Comparison of ENCODE assay signal across 35 cellular contexts in genomic region chr16:19139436-19140091, GRCh38. TPM values are rescaled to one million over a fixed set of nuclear protein-coding genes. Genes with fewer than 3 reads are reported as not detected.
DNase-seq lines count a peak whose midpoint lies in the region; ATAC-seq, FAIRE-seq and TF ChIP-seq lines count a peak whose summit lies in the region.
"Had no signal": no experiment of that assay in that cellular context is flagged by ENCODE, and none has a peak within 500 bp of the region (broad histone marks: within the 10 kb centered on the region; RNA-seq: fewer than 3 reads in every experiment).

No MANE protein-coding gene starts in this region.

- H4K20me1 ChIP-seq in K562 (replicated peaks; ENCODE audit: control insufficient read depth, insufficient read depth, low read length) (no peaks in the 10 kb centered on the region), smooth muscle cell (ENCODE audit: low read depth) (no peaks in the 10 kb centered on the region)

- H3K9me3 ChIP-seq in A549 = no peaks in the 10 kb centered on the region
- no peaks in the 10 kb centered on the region for H3K9me3 ChIP-seq in K562 (replicated peaks; ENCODE audit: control insufficient read depth, insufficient read depth, low read depth, low read length)
- no peaks in the 10 kb centered on the region for H3K9me3 ChIP-seq in esophagus (ENCODE audit: control insufficient read depth in 2 of 2, insufficient read depth in 1 of 2, low read depth in 1 of 2, low read length in 1 of 2)
- no peaks in the 10 kb centered on the region for H3K9me3 ChIP-seq in smooth muscle cell (replicated peaks; ENCODE audit: low read depth)
- H3K9me3 ChIP-seq: colonic mucosa, esophagus muscularis mucosa, heart left ventricle, lower lobe of right lung, tibial artery had no signal

- H3K27me3 Mint-ChIP-seq in activated CD8-positive, alpha-beta T cell treated with anti-CD3 and anti-CD28 coated beads for 36 hours = peaks cover 16% of the 10 kb centered on the region

- no peak overlapping the region for H3K27ac Mint-ChIP-seq in activated CD8-positive, alpha-beta T cell treated with anti-CD3 and anti-CD28 coated beads for 36 hours
- H3K27ac Mint-ChIP-seq: activated naive CD8-positive, alpha-beta T cell treated with anti-CD3 and anti-CD28 coated beads for 36 hours; activated T-cell treated with anti-CD3 and anti-CD28 coated beads, Interleukin-2, amount 50 U/mL, for 24 hours; CD4-positive, alpha-beta T cell; neural progenitor cell; stimulated activated naive CD8-positive, alpha-beta T cell treated with anti-CD3 and anti-CD28 coated beads, Interleukin-15, amount 100 ng/mL, for 72 hours; T-cell; WTC11 had no signal

- H3K9me1 ChIP-seq in K562 (ENCODE audit: control insufficient read depth, insufficient read depth, low read length) = no peaks in the 10 kb centered on the region

- no peaks in the 10 kb centered on the region for H3K36me3 Mint-ChIP-seq in activated CD8-positive, alpha-beta T cell treated with anti-CD3 and anti-CD28 coated beads for 36 hours (ENCODE audit: low read depth)
- H3K36me3 Mint-ChIP-seq: activated naive CD8-positive, alpha-beta T cell treated with anti-CD3 and anti-CD28 coated beads for 36 hours; neural progenitor cell; T-cell; WTC11 had no signal

- POLR2A ChIA-PET in A549 (lab: Yijun Ruan, JAX) (no interaction called here), K562 (lab: Yijun Ruan, JAX) (interaction anchor here (1.3 to 1.5 kb wide), 2 partner anchors 10 to 22 kb away, joined by 3 to 6 read pairs; no protein-coding TSS in a partner anchor)
- POLR2A ChIA-PET in activated CD8-positive, alpha-beta T cell treated with anti-CD3 and anti-CD28 coated beads for 36 hours (lab: Charles Lee) = no interaction called here

- peak overlapping the region; percentile 45 to 76 for H3K27ac ChIP-seq in A549
- no peak overlapping the region for H3K27ac ChIP-seq in K562 (ENCODE audit: extremely low read depth, low read depth, low read length)
- peak overlapping the region; percentile 34 to 56 for H3K27ac ChIP-seq in esophagus (ENCODE audit: low read depth in 2 of 2, low read length in 1 of 2)
- H3K27ac ChIP-seq in smooth muscle cell (ENCODE audit: low read depth) = no peak overlapping the region
- H3K27ac ChIP-seq: colonic mucosa, esophagus muscularis mucosa, GM23248, neural progenitor cell, parathyroid adenoma had no signal

- H3K27me3 ChIP-seq in K562 (ENCODE audit: control insufficient read depth in 2 of 2, insufficient read depth in 2 of 2, low read length in 2 of 2) (peaks cover 13 to 20% of the 10 kb centered on the region in 2 experiments), esophagus (ENCODE audit: control insufficient read depth in 1 of 2, insufficient read depth in 2 of 2, low read length in 2 of 2) (no peaks in the 10 kb centered on the region), smooth muscle cell (ENCODE audit: low read depth) (no peaks in the 10 kb centered on the region)
- H3K27me3 ChIP-seq: colonic mucosa, esophagus muscularis mucosa, heart left ventricle, neural progenitor cell, tibial artery had no signal

- FAIRE-seq in A549 (lab: Jason Lieb, UNC) = no peak
- no peak for FAIRE-seq in K562 (lab: Jason Lieb, UNC)
- FAIRE-seq: small intestine had no signal

- no peaks in the 10 kb centered on the region for H3K9me3 Mint-ChIP-seq in activated CD8-positive, alpha-beta T cell treated with anti-CD3 and anti-CD28 coated beads for 36 hours
- H3K9me3 Mint-ChIP-seq: activated naive CD8-positive, alpha-beta T cell treated with anti-CD3 and anti-CD28 coated beads for 36 hours; activated T-cell treated with anti-CD3 and anti-CD28 coated beads, Interleukin-2, amount 50 U/mL, for 24 hours; CD4-positive, alpha-beta T cell; neural progenitor cell; stimulated activated naive CD8-positive, alpha-beta T cell treated with anti-CD3 and anti-CD28 coated beads, Interleukin-15, amount 100 ng/mL, for 72 hours; T-cell; WTC11 had no signal

- BruUV-seq in K562 (replicated peaks; lab: Mats Ljungman, UMichigan) = no TSS peak

- H3F3A ChIP-seq in smooth muscle cell (ENCODE audit: low read depth) = peaks cover 11% of the 10 kb centered on the region

- no peaks in the 10 kb centered on the region for H3K4me1 Mint-ChIP-seq in activated CD8-positive, alpha-beta T cell treated with anti-CD3 and anti-CD28 coated beads for 36 hours (ENCODE audit: low read depth)
- H3K4me1 Mint-ChIP-seq: activated naive CD8-positive, alpha-beta T cell treated with anti-CD3 and anti-CD28 coated beads for 36 hours; stimulated activated naive CD8-positive, alpha-beta T cell treated with anti-CD3 and anti-CD28 coated beads, Interleukin-15, amount 100 ng/mL, for 72 hours; T-cell had no signal

- TF ChIP-seq POLR2A in A549 (IDR thresholded peaks at IDR 0.05; ENCODE audit: low read length) = no peak
- TF ChIP-seq POLR2A in K562 (conservative IDR thresholded peaks at IDR 0.05) = no peak

- ATAC-seq in A549 (no peak), K562 (no peak), GM18502 (IDR thresholded peaks at IDR 0.05; ENCODE audit: poor library complexity, unreplicated experiment) (no peak)
- ATAC-seq in activated CD8-positive, alpha-beta T cell treated with anti-CD3 and anti-CD28 coated beads for 36 hours = no peak
- ATAC-seq: foreskin keratinocyte; heart left ventricle; lower lobe of right lung; stimulated activated naive CD8-positive, alpha-beta T cell treated with anti-CD3 and anti-CD28 coated beads, Interleukin-15, amount 100 ng/mL, for 72 hours; T-cell; WTC11 had no signal

- 71% methylated on average over 5 of the region's 5 CpGs for WGBS in A549 (ENCODE audit: missing lambda C conversion rate)
- WGBS in K562 (ENCODE audit: insufficient coverage, low coverage, missing lambda C conversion rate) = 23% methylated on average over 5 of the region's 5 CpGs
- WGBS in esophagus, 2 donors = 47 to 58% methylated on average over 5 of the region's 5 CpGs
- WGBS in smooth muscle cell (ENCODE audit: low lambda C conversion rate) = 87% methylated on average over 5 of the region's 5 CpGs

- in situ Hi-C loops in K562 (cut with MboI) = no loop called here

- no peaks in the 10 kb centered on the region for H3K79me2 ChIP-seq in K562 (ENCODE audit: control insufficient read depth, insufficient read depth, low read length)
- no peaks in the 10 kb centered on the region for H3K79me2 ChIP-seq in smooth muscle cell (ENCODE audit: low read depth)
- H3K79me2 ChIP-seq: parathyroid adenoma had no signal

- TF ChIP-seq RAD21 in A549 (conservative IDR thresholded peaks at IDR 0.05 in 1 of 2, IDR thresholded peaks at IDR 0.05 in 1 of 2) = no peak
- no peak for TF ChIP-seq RAD21 in K562 (CRISPR knock-in tag; conservative IDR thresholded peaks at IDR 0.05 in 1 of 2, IDR thresholded peaks at IDR 0.05 in 1 of 2)

- no peak overlapping the region for H3K4me3 ChIP-seq in A549
- H3K4me3 ChIP-seq in K562 = no peak overlapping the region
- H3K4me3 ChIP-seq in esophagus (ENCODE audit: low read depth in 1 of 2, low read length in 2 of 2) = no peak overlapping the region
- H3K4me3 ChIP-seq in smooth muscle cell = no peak overlapping the region
- H3K4me3 ChIP-seq: colonic mucosa, esophagus muscularis mucosa, GM23248, heart left ventricle, lower lobe of right lung, neural progenitor cell, tibial artery had no signal

- no peaks in the 10 kb centered on the region for H3K36me3 ChIP-seq in K562 (ENCODE audit: control insufficient read depth, insufficient read depth, low read length)
- H3K36me3 ChIP-seq in esophagus (ENCODE audit: control insufficient read depth in 2 of 2, insufficient read depth in 2 of 2, low read length in 1 of 2) = no peaks in the 10 kb centered on the region
- H3K36me3 ChIP-seq in smooth muscle cell (ENCODE audit: low read depth) = no peaks in the 10 kb centered on the region
- H3K36me3 ChIP-seq: colonic mucosa, esophagus muscularis mucosa, heart left ventricle, lower lobe of right lung, neural progenitor cell, tibial artery had no signal

- intact Hi-C loops in K562 (cut with micrococcal nuclease) = no loop called here
- intact Hi-C loops in activated CD8-positive, alpha-beta T cell treated with anti-CD3 and anti-CD28 coated beads for 36 hours (cut with micrococcal nuclease) = no loop called here

- DNase-seq in A549 (ENCODE audit: low read depth in 1 of 2, low spot score in 1 of 2) = no peak
- DNase-seq in K562 (ENCODE audit: extremely low read depth in 1 of 4, low spot score in 3 of 4) = no peak
- DNase-seq in smooth muscle cell (lab: John Stamatoyannopoulos, UW; ENCODE audit: unreplicated experiment) = no peak
- no peak for DNase-seq in midbrain (lab: John Stamatoyannopoulos, UW)
- no peak for DNase-seq in activated CD8-positive, alpha-beta T cell treated with anti-CD3 and anti-CD28 coated beads for 36 hours
- no peak for DNase-seq in DMS53 (lab: John Stamatoyannopoulos, UW)
- DNase-seq: activated CD4-positive, alpha-beta T cell treated with anti-CD3 and anti-CD28 coated beads, Interleukin-2, amount 50 U/mL, for 1 hour; activated effector memory CD4-positive, alpha-beta T cell treated with anti-CD3 and anti-CD28 coated beads, Interleukin-2, amount 50 U/mL, for 16 hours; activated naive CD8-positive, alpha-beta T cell treated with anti-CD3 and anti-CD28 coated beads for 36 hours; activated T-cell treated with anti-CD3 and anti-CD28 coated beads, Interleukin-2, amount 50 U/mL, for 24 hours; AML-193; anterior cingulate cortex; CD4-positive, alpha-beta T cell; colonic mucosa; DND-41; foreskin keratinocyte; GF-D8; GM23248; heart left ventricle; kidney glomerular epithelial cell; lower lobe of right lung; MV-4-11; NCI-H1436 treated with DMSO at 0.1 percent for 48 hours; RPMI8226; small intestine; stimulated activated naive CD8-positive, alpha-beta T cell treated with anti-CD3 and anti-CD28 coated beads, Interleukin-15, amount 100 ng/mL, for 72 hours; T-cell; tibial artery had no signal

- TF ChIP-seq EP300 in A549 (IDR thresholded peaks at IDR 0.05) = no peak
- no peak for TF ChIP-seq EP300 in K562 (IDR thresholded peaks at IDR 0.05; ENCODE audit: low read length)

- TF ChIP-seq CTCF in A549 (IDR thresholded peaks at IDR 0.05) (no peak), K562 (IDR thresholded peaks at IDR 0.05 in 2 of 3, conservative IDR thresholded peaks at IDR 0.05 in 1 of 3; ENCODE audit: insufficient read depth in 2 of 3, low read depth in 1 of 3, low read length in 3 of 3) (no peak), smooth muscle cell (IDR thresholded peaks at IDR 0.05; ENCODE audit: borderline replicate concordance, insufficient read depth, poor library complexity, severe bottlenecking) (no peak)
- no peak for TF ChIP-seq CTCF in activated CD8-positive, alpha-beta T cell treated with anti-CD3 and anti-CD28 coated beads for 36 hours (IDR thresholded peaks at IDR 0.05)

- peaks cover 60% of the 10 kb centered on the region for H3K4me1 ChIP-seq in A549
- peaks cover 10 to 12% of the 10 kb centered on the region in 2 experiments for H3K4me1 ChIP-seq in K562 (replicated peaks in 1 of 2; ENCODE audit: control insufficient read depth in 2 of 2, insufficient read depth in 2 of 2, low read length in 2 of 2)
- peaks cover 0 to 18% of the 10 kb centered on the region in 2 donors for H3K4me1 ChIP-seq in esophagus (ENCODE audit: control insufficient read depth in 2 of 2, insufficient read depth in 2 of 2, low read length in 1 of 2)
- peaks cover 4% of the 10 kb centered on the region for H3K4me1 ChIP-seq in smooth muscle cell (ENCODE audit: low read depth)
- H3K4me1 ChIP-seq: parathyroid adenoma had no signal

- H2AFZ ChIP-seq in K562 (ENCODE audit: low read depth, low read length) (no peak overlapping the region), smooth muscle cell (ENCODE audit: low read depth) (no peak overlapping the region)
- H2AFZ ChIP-seq: neural progenitor cell had no signal

- H3K9ac ChIP-seq in K562 (ENCODE audit: insufficient read depth in 1 of 2, low read depth in 2 of 2, low read length in 2 of 2) = no peak overlapping the region
- no peak overlapping the region for H3K9ac ChIP-seq in smooth muscle cell (ENCODE audit: low read depth)
- H3K9ac ChIP-seq: GM23248, neural progenitor cell, parathyroid adenoma had no signal

- CTCF ChIA-PET in A549 (lab: Yijun Ruan, JAX) = interaction anchor here (0.6 to 3.7 kb wide), 9 partner anchors 16 to 209 kb away, joined by 3 to 13 read pairs (median 3); no protein-coding TSS in a partner anchor
- CTCF ChIA-PET in K562 (lab: Yijun Ruan, JAX; ENCODE audit: low intra/inter-chr PET ratio) = no interaction called here
- CTCF ChIA-PET in activated CD8-positive, alpha-beta T cell treated with anti-CD3 and anti-CD28 coated beads for 36 hours (lab: Charles Lee) = interaction anchor here (1.0 kb wide), 2 partner anchors 54 to 363 kb away, joined by 3 to 5 read pairs; no protein-coding TSS in a partner anchor

- H3K4me3 Mint-ChIP-seq in activated CD8-positive, alpha-beta T cell treated with anti-CD3 and anti-CD28 coated beads for 36 hours = no peak overlapping the region
- H3K4me3 Mint-ChIP-seq: activated naive CD8-positive, alpha-beta T cell treated with anti-CD3 and anti-CD28 coated beads for 36 hours; activated T-cell treated with anti-CD3 and anti-CD28 coated beads, Interleukin-2, amount 50 U/mL, for 24 hours; CD4-positive, alpha-beta T cell; neural progenitor cell; stimulated activated naive CD8-positive, alpha-beta T cell treated with anti-CD3 and anti-CD28 coated beads, Interleukin-15, amount 100 ng/mL, for 72 hours; T-cell; WTC11 had no signal

- H3K4me2 ChIP-seq in A549 (peak overlapping the region; percentile 87), K562 (ENCODE audit: insufficient read depth, low read length) (no peak overlapping the region), smooth muscle cell (peak overlapping the region; percentile 46)
- H3K4me2 ChIP-seq: neural progenitor cell had no signal

RNA-seq across cellular contexts. Expression of gene ITPRIPL2, which starts 25.8 kb away (rescaled TPM):
- 17.5 and 18.3 TPM in 2 replicates for polyA plus RNA-seq in A549 (2011; rRNA removed)
- polyA plus RNA-seq in A549 (2012; cell fraction: cytosol; rRNA removed) = 7.2 and 13.0 TPM in 2 replicates
- polyA plus RNA-seq in A549 (2012; cell fraction: nucleus; rRNA removed) = 13.5 and 18.8 TPM in 2 replicates
- 14.7 to 16.3 TPM (median 15.5 TPM) in 3 replicates for polyA plus RNA-seq in A549 (2017; fragmentation: RNase III; extraction: RNeasy Plus Mini Kit Qiagen cat#74134 plus additional on column Dnase treatment)
- 16.8 and 17.3 TPM in 2 replicates for polyA minus RNA-seq in A549 (2011; rRNA and poly(A)+ RNA removed)
- 1.7 and 2.8 TPM in 2 replicates for total RNA-seq in K562 (2011; cell fraction: chromatin; rRNA removed; ENCODE audit: low replicate concordance)
- total RNA-seq in K562 (2011; cell fraction: nucleolus; rRNA removed) = 2.4 and 2.8 TPM in 2 replicates
- 2.9 and 4.4 TPM in 2 replicates for total RNA-seq in K562 (2011; cell fraction: nucleoplasm; rRNA removed)
- total RNA-seq in K562 (2014; rRNA removed) = 0.64 and 1.4 TPM in 2 replicates
- total RNA-seq in K562 (2014; rRNA removed; fragmentation: Illumina TruSeq; extraction: Trizol) = 0.76 and 0.80 TPM in 2 replicates
- 0.58 and 0.75 TPM in 2 replicates for total RNA-seq in K562 (2015; rRNA removed; fragmentation: Illumina TruSeq; extraction: Trizol)
- total RNA-seq in K562 (2021) = 2.1 and 2.2 TPM in 2 replicates
- polyA plus RNA-seq in K562 (2011; rRNA removed) = 0.65 and 0.77 TPM in 2 replicates
- polyA plus RNA-seq in K562 (2011; cell fraction: cytosol; rRNA removed) = 0.65 and 1.1 TPM in 2 replicates
- 0.66 and 1.5 TPM in 2 replicates for polyA plus RNA-seq in K562 (2011; cell fraction: nucleus; rRNA removed)
- polyA plus RNA-seq in K562 (2012) = 0.74 and 1.3 TPM in 2 replicates
- 0.48 and 0.54 TPM in 2 replicates for polyA plus RNA-seq in K562 (2014; fragmentation: Illumina TruSeq; extraction: Trizol)
- under 1 TPM; 0.04 to 0.11 TPM for polyA plus RNA-seq in K562 (2014; fragmentation: Nextera tagmentation; extraction: Ambion mirVana)
- 0.45 and 1.3 TPM in 2 replicates for polyA plus RNA-seq in K562 (2014; rRNA removed)
- polyA minus RNA-seq in K562 (2011; rRNA and poly(A)+ RNA removed) = 1.0 and 1.2 TPM in 2 replicates
- 1.2 and 1.8 TPM in 2 replicates for polyA minus RNA-seq in K562 (2011; cell fraction: cytosol; rRNA and poly(A)+ RNA removed)
- polyA minus RNA-seq in K562 (2011; cell fraction: nucleus; rRNA and poly(A)+ RNA removed) = 1.2 and 1.8 TPM in 2 replicates
- 10 to 100 TPM; 10.5 to 13.3 TPM for polyA plus RNA-seq in esophagus
- 26.4 and 27.5 TPM in 2 replicates for total RNA-seq in smooth muscle cell
- 16.4 and 19.4 TPM in 2 replicates for polyA plus RNA-seq in smooth muscle cell
- total RNA-seq in activated CD8-positive, alpha-beta T cell treated with anti-CD3 and anti-CD28 coated beads for 36 hours = 1 to 10 TPM; 1.3 to 1.9 TPM

RNA-seq across cellular contexts. Expression of gene SYT17, which starts 28.5 kb away (rescaled TPM):
- 18.7 and 28.1 TPM in 2 replicates for polyA plus RNA-seq in A549 (2011; rRNA removed)
- 30.4 and 32.1 TPM in 2 replicates for polyA plus RNA-seq in A549 (2012; cell fraction: cytosol; rRNA removed)
- 43.8 and 51.1 TPM in 2 replicates for polyA plus RNA-seq in A549 (2012; cell fraction: nucleus; rRNA removed)
- 8.3 to 10.7 TPM (median 9.8 TPM) in 3 replicates for polyA plus RNA-seq in A549 (2017; fragmentation: RNase III; extraction: RNeasy Plus Mini Kit Qiagen cat#74134 plus additional on column Dnase treatment)
- polyA minus RNA-seq in A549 (2011; rRNA and poly(A)+ RNA removed) = 42.4 and 65.7 TPM in 2 replicates
- total RNA-seq in K562 (2011; cell fraction: chromatin; rRNA removed; ENCODE audit: low replicate concordance) = not detected in 2 replicates
- not detected in 2 replicates for total RNA-seq in K562 (2011; cell fraction: nucleolus; rRNA removed)
- not detected in 2 replicates for total RNA-seq in K562 (2011; cell fraction: nucleoplasm; rRNA removed)
- total RNA-seq in K562 (2014; rRNA removed) = not detected in 2 replicates
- not detected in 2 replicates for total RNA-seq in K562 (2014; rRNA removed; fragmentation: Illumina TruSeq; extraction: Trizol)
- not detected in 2 replicates for total RNA-seq in K562 (2015; rRNA removed; fragmentation: Illumina TruSeq; extraction: Trizol)
- total RNA-seq in K562 (2021) = not detected in 2 replicates
- not detected in 2 replicates for polyA plus RNA-seq in K562 (2011; rRNA removed)
- polyA plus RNA-seq in K562 (2011; cell fraction: cytosol; rRNA removed) = not detected in 2 replicates
- polyA plus RNA-seq in K562 (2011; cell fraction: nucleus; rRNA removed) = not detected in 2 replicates
- polyA plus RNA-seq in K562 (2012) = 0.11 TPM in 1 of 2 replicates, not detected in the other
- polyA plus RNA-seq in K562 (2014; fragmentation: Illumina TruSeq; extraction: Trizol) = not detected in 2 replicates
- not detected for polyA plus RNA-seq in K562 (2014; fragmentation: Nextera tagmentation; extraction: Ambion mirVana)
- polyA plus RNA-seq in K562 (2014; rRNA removed) = not detected in 2 replicates
- not detected in 2 replicates for polyA minus RNA-seq in K562 (2011; rRNA and poly(A)+ RNA removed)
- not detected in 2 replicates for polyA minus RNA-seq in K562 (2011; cell fraction: cytosol; rRNA and poly(A)+ RNA removed)
- polyA minus RNA-seq in K562 (2011; cell fraction: nucleus; rRNA and poly(A)+ RNA removed) = not detected in 2 replicates
- polyA plus RNA-seq in esophagus = 1 to 10 TPM; 3.5 to 6.2 TPM
- total RNA-seq in smooth muscle cell = 2.0 and 2.2 TPM in 2 replicates
- 3.9 and 4.0 TPM in 2 replicates for polyA plus RNA-seq in smooth muscle cell
- under 1 TPM in 1 of 2 experiments, not detected in 1; 0.59 TPM for total RNA-seq in activated CD8-positive, alpha-beta T cell treated with anti-CD3 and anti-CD28 coated beads for 36 hours
- total RNA-seq: CD4-positive, alpha-beta T cell; GM23248; LHCN-M2 had no signal
- polyA plus RNA-seq: GM23248 had no signal

Comparison
In these comparisons a context has a peak if more than half of its experiments do, and no peak if none do; other contexts are left out.
1. H3K27ac ChIP-seq: peak in A549 (2 of 2) and esophagus (2 of 2); none in K562 (single experiment) and smooth muscle cell (single experiment).
2. Of the 35 proteins assayed by ChIP-seq in both K562 and A549: peak only in K562: none; only in A549: none; in both: CHD4, HDAC2 and KDM1A; in neither: 31; mixed calls (peak in some experiments, not most) for 1.